Comparison of ENCODE assay signal across 1 cellular context in the genomic region with DNA sequence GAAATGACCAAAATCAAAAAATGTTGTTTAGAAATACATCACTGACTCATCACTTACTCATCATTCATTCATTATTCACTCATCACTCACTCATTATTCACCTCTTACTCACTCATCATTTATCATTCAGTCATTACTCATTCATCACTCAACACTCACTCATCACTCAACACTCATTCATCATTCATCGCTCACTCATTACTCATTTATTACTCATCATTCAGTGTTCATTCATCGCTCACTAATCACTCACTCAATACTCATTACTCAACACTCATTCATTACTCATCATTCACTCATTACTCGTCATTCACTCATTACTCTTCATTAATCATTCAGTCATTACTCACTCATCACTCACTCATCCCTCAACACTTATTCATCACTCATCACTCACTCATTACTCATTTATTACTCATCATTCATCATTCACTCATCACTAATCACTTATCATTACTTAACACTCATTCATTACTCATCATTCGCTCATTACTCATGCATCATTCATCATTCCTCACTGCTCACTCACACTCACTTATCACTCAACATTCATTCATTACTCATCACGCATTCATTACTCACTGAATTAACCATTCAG.
TF ChIP-seq lines count a peak whose summit lies in the region.

No MANE protein-coding gene starts in this region.

TF ChIP-seq in HEK293, 187 proteins besides CTCF, POLR2A, EP300 and RAD21 (continued from another document):
- TF ChIP-seq, protein P1, sequence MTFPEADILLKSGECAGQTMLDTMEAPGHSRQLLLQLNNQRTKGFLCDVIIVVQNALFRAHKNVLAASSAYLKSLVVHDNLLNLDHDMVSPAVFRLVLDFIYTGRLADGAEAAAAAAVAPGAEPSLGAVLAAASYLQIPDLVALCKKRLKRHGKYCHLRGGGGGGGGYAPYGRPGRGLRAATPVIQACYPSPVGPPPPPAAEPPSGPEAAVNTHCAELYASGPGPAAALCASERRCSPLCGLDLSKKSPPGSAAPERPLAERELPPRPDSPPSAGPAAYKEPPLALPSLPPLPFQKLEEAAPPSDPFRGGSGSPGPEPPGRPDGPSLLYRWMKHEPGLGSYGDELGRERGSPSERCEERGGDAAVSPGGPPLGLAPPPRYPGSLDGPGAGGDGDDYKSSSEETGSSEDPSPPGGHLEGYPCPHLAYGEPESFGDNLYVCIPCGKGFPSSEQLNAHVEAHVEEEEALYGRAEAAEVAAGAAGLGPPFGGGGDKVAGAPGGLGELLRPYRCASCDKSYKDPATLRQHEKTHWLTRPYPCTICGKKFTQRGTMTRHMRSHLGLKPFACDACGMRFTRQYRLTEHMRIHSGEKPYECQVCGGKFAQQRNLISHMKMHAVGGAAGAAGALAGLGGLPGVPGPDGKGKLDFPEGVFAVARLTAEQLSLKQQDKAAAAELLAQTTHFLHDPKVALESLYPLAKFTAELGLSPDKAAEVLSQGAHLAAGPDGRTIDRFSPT (tag by site-specific recombination; IDR thresholded peaks at IDR 0.05): peak; percentile 94
- TF ChIP-seq ZNF248 (tag by site-specific recombination; IDR thresholded peaks at IDR 0.05) (peak; percentile 94; the same call in 1 of the 2 replicates), ZNF561 (tag by site-specific recombination; IDR thresholded peaks at IDR 0.05; ENCODE audit: borderline replicate concordance) (no peak), ZSCAN16 (tag by site-specific recombination; IDR thresholded peaks at IDR 0.05) (no peak), ZNF221 (tag by site-specific recombination; IDR thresholded peaks at IDR 0.05; ENCODE audit: borderline replicate concordance) (no peak), ZNF324 (tag by site-specific recombination; IDR thresholded peaks at IDR 0.05) (peak; percentile 93), ZNF223 (tag by site-specific recombination; IDR thresholded peaks at IDR 0.05) (no peak), ZNF2 (tag by site-specific recombination; IDR thresholded peaks at IDR 0.05) (no peak), GLI2 (tag by site-specific recombination; IDR thresholded peaks at IDR 0.05; ENCODE audit: borderline replicate concordance, low read depth) (peak; percentile 9; the same call in 1 of the 2 replicates), ZNF701 (tag by site-specific recombination; IDR thresholded peaks at IDR 0.05) (0 out of 2 replicates have a peak, but pooled peaks have one; percentile 27), FEZF1 (tag by site-specific recombination; IDR thresholded peaks at IDR 0.05) (0 out of 2 replicates have a peak, but pooled peaks have one; percentile 5), ZNF473 (tag by site-specific recombination; IDR thresholded peaks at IDR 0.05) (peak; percentile 88), ZNF707 (tag by site-specific recombination; IDR thresholded peaks at IDR 0.05) (peak; percentile 31; the same call in 1 of the 2 replicates), RBAK (tag by site-specific recombination; IDR thresholded peaks at IDR 0.05) (peak; percentile 80)
- TF ChIP-seq, protein P2, sequence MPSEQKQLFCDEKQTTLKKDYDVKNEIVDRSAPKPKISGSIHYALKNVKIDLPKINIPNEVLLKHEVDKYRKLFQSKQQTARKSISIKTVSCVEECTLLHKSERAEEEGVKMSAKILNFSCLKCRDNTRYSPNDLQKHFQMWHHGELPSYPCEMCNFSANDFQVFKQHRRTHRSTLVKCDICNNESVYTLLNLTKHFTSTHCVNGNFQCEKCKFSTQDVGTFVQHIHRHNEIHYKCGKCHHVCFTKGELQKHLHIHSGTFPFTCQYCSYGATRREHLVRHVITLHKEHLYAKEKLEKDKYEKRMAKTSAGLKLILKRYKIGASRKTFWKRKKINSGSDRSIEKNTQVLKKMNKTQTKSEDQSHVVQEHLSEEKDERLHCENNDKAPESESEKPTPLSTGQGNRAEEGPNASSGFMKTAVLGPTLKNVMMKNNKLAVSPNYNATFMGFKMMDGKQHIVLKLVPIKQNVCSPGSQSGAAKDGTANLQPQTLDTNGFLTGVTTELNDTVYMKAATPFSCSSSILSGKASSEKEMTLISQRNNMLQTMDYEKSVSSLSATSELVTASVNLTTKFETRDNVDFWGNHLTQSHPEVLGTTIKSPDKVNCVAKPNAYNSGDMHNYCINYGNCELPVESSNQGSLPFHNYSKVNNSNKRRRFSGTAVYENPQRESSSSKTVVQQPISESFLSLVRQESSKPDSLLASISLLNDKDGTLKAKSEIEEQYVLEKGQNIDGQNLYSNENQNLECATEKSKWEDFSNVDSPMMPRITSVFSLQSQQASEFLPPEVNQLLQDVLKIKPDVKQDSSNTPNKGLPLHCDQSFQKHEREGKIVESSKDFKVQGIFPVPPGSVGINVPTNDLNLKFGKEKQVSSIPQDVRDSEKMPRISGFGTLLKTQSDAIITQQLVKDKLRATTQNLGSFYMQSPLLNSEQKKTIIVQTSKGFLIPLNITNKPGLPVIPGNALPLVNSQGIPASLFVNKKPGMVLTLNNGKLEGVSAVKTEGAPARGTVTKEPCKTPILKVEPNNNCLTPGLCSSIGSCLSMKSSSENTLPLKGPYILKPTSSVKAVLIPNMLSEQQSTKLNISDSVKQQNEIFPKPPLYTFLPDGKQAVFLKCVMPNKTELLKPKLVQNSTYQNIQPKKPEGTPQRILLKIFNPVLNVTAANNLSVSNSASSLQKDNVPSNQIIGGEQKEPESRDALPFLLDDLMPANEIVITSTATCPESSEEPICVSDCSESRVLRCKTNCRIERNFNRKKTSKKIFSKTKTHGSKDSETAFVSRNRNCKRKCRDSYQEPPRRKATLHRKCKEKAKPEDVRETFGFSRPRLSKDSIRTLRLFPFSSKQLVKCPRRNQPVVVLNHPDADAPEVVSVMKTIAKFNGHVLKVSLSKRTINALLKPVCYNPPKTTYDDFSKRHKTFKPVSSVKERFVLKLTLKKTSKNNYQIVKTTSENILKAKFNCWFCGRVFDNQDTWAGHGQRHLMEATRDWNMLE (tag by site-specific recombination; conservative IDR thresholded peaks at IDR 0.05; ENCODE audit: low read depth): 0 out of 2 replicates have a peak, but pooled peaks have one; percentile 22
- TF ChIP-seq, protein P3, sequence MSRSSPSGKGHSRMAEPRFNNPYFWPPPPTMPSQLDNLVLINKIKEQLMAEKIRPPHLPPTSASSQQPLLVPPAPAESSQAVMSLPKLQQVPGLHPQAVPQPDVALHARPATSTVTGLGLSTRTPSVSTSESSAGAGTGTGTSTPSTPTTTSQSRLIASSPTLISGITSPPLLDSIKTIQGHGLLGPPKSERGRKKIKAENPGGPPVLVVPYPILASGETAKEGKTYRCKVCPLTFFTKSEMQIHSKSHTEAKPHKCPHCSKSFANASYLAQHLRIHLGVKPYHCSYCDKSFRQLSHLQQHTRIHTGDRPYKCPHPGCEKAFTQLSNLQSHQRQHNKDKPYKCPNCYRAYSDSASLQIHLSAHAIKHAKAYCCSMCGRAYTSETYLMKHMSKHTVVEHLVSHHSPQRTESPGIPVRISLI (tag by site-specific recombination; IDR thresholded peaks at IDR 0.05): peak; percentile 87
- TF ChIP-seq, protein P4, sequence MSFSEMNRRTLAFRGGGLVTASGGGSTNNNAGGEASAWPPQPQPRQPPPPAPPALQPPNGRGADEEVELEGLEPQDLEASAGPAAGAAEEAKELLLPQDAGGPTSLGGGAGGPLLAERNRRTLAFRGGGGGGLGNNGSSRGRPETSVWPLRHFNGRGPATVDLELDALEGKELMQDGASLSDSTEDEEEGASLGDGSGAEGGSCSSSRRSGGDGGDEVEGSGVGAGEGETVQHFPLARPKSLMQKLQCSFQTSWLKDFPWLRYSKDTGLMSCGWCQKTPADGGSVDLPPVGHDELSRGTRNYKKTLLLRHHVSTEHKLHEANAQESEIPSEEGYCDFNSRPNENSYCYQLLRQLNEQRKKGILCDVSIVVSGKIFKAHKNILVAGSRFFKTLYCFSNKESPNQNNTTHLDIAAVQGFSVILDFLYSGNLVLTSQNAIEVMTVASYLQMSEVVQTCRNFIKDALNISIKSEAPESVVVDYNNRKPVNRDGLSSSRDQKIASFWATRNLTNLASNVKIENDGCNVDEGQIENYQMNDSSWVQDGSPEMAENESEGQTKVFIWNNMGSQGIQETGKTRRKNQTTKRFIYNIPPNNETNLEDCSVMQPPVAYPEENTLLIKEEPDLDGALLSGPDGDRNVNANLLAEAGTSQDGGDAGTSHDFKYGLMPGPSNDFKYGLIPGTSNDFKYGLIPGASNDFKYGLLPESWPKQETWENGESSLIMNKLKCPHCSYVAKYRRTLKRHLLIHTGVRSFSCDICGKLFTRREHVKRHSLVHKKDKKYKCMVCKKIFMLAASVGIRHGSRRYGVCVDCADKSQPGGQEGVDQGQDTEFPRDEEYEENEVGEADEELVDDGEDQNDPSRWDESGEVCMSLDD (tag by site-specific recombination; IDR thresholded peaks at IDR 0.05): peak; percentile 72
- TF ChIP-seq, protein P5, sequence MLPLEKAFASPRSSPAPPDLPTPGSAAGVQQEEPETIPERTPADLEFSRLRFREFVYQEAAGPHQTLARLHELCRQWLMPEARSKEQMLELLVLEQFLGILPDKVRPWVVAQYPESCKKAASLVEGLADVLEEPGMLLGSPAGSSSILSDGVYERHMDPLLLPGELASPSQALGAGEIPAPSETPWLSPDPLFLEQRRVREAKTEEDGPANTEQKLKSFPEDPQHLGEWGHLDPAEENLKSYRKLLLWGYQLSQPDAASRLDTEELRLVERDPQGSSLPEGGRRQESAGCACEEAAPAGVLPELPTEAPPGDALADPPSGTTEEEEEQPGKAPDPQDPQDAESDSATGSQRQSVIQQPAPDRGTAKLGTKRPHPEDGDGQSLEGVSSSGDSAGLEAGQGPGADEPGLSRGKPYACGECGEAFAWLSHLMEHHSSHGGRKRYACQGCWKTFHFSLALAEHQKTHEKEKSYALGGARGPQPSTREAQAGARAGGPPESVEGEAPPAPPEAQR (tag by site-specific recombination; IDR thresholded peaks at IDR 0.05): peak; percentile 86
